ENCODE assay signal across 18 cellular contexts in the genomic region with DNA sequence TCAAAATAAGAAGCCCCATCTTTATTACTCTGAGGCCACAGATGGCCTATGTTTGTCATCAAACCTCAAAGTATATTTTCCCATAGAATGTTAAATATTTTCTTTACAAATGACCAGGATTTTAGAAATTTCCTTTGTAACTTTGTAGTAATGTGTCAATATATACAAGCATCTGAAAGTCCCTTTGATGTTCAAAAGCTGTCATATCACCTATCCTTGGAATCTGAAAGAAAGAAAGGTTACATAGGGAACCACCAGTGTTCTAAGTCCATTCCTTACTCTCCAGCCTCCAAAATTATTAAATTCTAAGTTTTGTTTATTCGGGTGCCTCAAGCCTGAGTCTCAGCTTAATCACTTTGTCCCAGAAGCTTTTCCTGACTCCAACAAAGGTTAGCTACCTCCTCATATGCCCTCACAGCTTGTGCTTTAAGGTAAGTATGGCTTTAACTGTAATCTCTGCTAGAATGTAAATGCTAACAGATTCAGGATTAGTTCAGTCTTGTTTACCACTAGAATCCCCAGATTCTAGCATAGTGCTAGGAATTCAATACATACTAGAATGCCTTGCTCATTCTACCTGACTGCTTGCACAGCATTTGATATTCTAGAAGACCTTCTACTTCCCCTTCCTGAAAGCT. TPM values are rescaled to one million over a fixed set of nuclear protein-coding genes. Genes with fewer than 3 reads are reported as not detected.
DNase-seq lines count a peak whose midpoint lies in the region; ATAC-seq and TF ChIP-seq lines count a peak whose summit lies in the region.
"Had no signal": no experiment of that assay in that cellular context is flagged by ENCODE, and none has a peak within 500 bp of the region (broad histone marks: within the 10 kb centered on the region; RNA-seq: fewer than 3 reads in every experiment).

No MANE protein-coding gene starts in this region.

- no peak overlapping the region for H3K9ac ChIP-seq in neural progenitor cell

- TF ChIP-seq CTCF in GM23338 (conservative IDR thresholded peaks at IDR 0.05; ENCODE audit: low read depth in 2 of 2), result no peak
- no peak for TF ChIP-seq CTCF in chondrocyte (IDR thresholded peaks at IDR 0.05)
- TF ChIP-seq CTCF in neural progenitor cell (IDR thresholded peaks at IDR 0.05), result no peak
- no peak for TF ChIP-seq CTCF in heart right ventricle (IDR thresholded peaks at IDR 0.05)

- H3K27ac ChIP-seq in GM23338 (ENCODE audit: low read depth) (no peak overlapping the region), neural progenitor cell (peak overlapping the region; percentile 25), heart right ventricle (no peak overlapping the region)

- H3K27me3 Mint-ChIP-seq in GM23338 (ENCODE audit: insufficient read depth, low read depth, poor library complexity), result peaks cover 2% of the 10 kb centered on the region
- no peaks in the 10 kb centered on the region for H3K27me3 Mint-ChIP-seq in chondrocyte (ENCODE audit: low read depth)
- no peaks in the 10 kb centered on the region for H3K27me3 Mint-ChIP-seq in neural progenitor cell (ENCODE audit: insufficient read depth, low read depth)

- no peaks in the 10 kb centered on the region for H3K27me3 ChIP-seq in GM23338 (ENCODE audit: insufficient read depth)
- no peaks in the 10 kb centered on the region for H3K27me3 ChIP-seq in neural progenitor cell
- no peaks in the 10 kb centered on the region for H3K27me3 ChIP-seq in heart right ventricle
- H3K27me3 ChIP-seq: BE2C had no signal

- no peak for ATAC-seq in GM23338
- ATAC-seq in HG03280 (IDR thresholded peaks at IDR 0.05; ENCODE audit: unreplicated experiment), result no peak
- no peak for ATAC-seq in heart right ventricle
- ATAC-seq in HG03521 (IDR thresholded peaks at IDR 0.05; ENCODE audit: unreplicated experiment), result no peak
- ATAC-seq: K562, Right ventricle myocardium inferior had no signal

- H3K9me3 Mint-ChIP-seq in GM23338, result peaks cover 11% of the 10 kb centered on the region
- peaks cover 11% of the 10 kb centered on the region for H3K9me3 Mint-ChIP-seq in chondrocyte (ENCODE audit: low read depth)
- H3K9me3 Mint-ChIP-seq in neural progenitor cell, result peaks cover 5% of the 10 kb centered on the region

- H3K36me3 Mint-ChIP-seq in GM23338 (ENCODE audit: low read depth) (peaks cover 15% of the 10 kb centered on the region), chondrocyte (ENCODE audit: low read depth) (peaks cover 14% of the 10 kb centered on the region), neural progenitor cell (peaks cover 21% of the 10 kb centered on the region)

- H3K4me1 Mint-ChIP-seq in GM23338, result peaks cover 22% of the 10 kb centered on the region
- H3K4me1 Mint-ChIP-seq in chondrocyte (ENCODE audit: low read depth), result peaks cover 41% of the 10 kb centered on the region
- H3K4me1 Mint-ChIP-seq in neural progenitor cell, result no peaks in the 10 kb centered on the region

- H3K4me3 ChIP-seq in GM23338 (no peak overlapping the region), neural progenitor cell (no peak overlapping the region), heart right ventricle (no peak overlapping the region)
- H3K4me3 ChIP-seq: K562 had no signal

- DNase-seq in GM23338 (ENCODE audit: low spot score), result no peak
- DNase-seq in NCI-H82 (lab: John Stamatoyannopoulos, UW), result peak; percentile 53
- no peak for DNase-seq in chondrocyte (ENCODE audit: low spot score)
- DNase-seq in neural progenitor cell (ENCODE audit: low spot score), result no peak
- DNase-seq in NCI-H1105 (lab: John Stamatoyannopoulos, UW), result no peak
- no peak for DNase-seq in heart right ventricle
- DNase-seq: BE2C, DMS 273 treated with DMSO at 0.1 percent for 48 hours, DMS79 treated with DMSO at 0.1 percent for 48 hours, MM.1S, NCI-H1092, NCI-H1436 treated with DMSO at 0.1 percent for 48 hours, NCI-H1930, NCI-H69 had no signal

- H3K27ac Mint-ChIP-seq in GM23338 (peak overlapping the region; percentile 65), chondrocyte (ENCODE audit: unreplicated experiment) (peak overlapping the region; percentile 39), neural progenitor cell (no peak overlapping the region)

- H3K4me1 ChIP-seq in GM23338 (ENCODE audit: insufficient read depth) (peaks cover 24% of the 10 kb centered on the region), neural progenitor cell (peaks cover 10% of the 10 kb centered on the region), heart right ventricle (no peaks in the 10 kb centered on the region)
- H3K4me1 ChIP-seq: BE2C had no signal

- intact Hi-C loops in heart right ventricle (cut with DNase I), result no loop called here

- H3F3A ChIP-seq in GM23338 (replicated peaks; ENCODE audit: low read depth) (no peaks in the 10 kb centered on the region), neural progenitor cell (ENCODE audit: low read depth) (no peaks in the 10 kb centered on the region)

- H3K36me3 ChIP-seq in GM23338 (ENCODE audit: insufficient read depth), result no peaks in the 10 kb centered on the region
- no peaks in the 10 kb centered on the region for H3K36me3 ChIP-seq in neural progenitor cell
- no peaks in the 10 kb centered on the region for H3K36me3 ChIP-seq in heart right ventricle
- H3K36me3 ChIP-seq: BE2C had no signal

- H3K4me2 ChIP-seq in GM23338 (no peak overlapping the region), neural progenitor cell (no peak overlapping the region)

- no peaks in the 10 kb centered on the region for H3K9me2 ChIP-seq in GM23338 (ENCODE audit: insufficient read depth)

- WGBS in heart right ventricle, 2 donors, result 96 to 97% methylated on average over 1 of the region's 1 CpG

- H2AFZ ChIP-seq in GM23338 (no peak overlapping the region), neural progenitor cell (replicated peaks) (no peak overlapping the region)

- no peak overlapping the region for H3K4me3 Mint-ChIP-seq in GM23338
- H3K4me3 Mint-ChIP-seq in chondrocyte (ENCODE audit: unreplicated experiment), result no peak overlapping the region
- H3K4me3 Mint-ChIP-seq in neural progenitor cell, result no peak overlapping the region

- no peaks in the 10 kb centered on the region for H3K79me2 ChIP-seq in GM23338 (replicated peaks; ENCODE audit: insufficient read depth)
- no peaks in the 10 kb centered on the region for H3K79me2 ChIP-seq in neural progenitor cell (ENCODE audit: low read depth)

- H3K9me3 ChIP-seq in neural progenitor cell (ENCODE audit: low read depth) (no peaks in the 10 kb centered on the region), heart right ventricle (peaks cover 0 to 13% (median 0%) of the 10 kb centered on the region in 11 donors)
- H3K9me3 ChIP-seq: BE2C had no signal

- H4K20me1 ChIP-seq in GM23338 (replicated peaks; ENCODE audit: insufficient read depth) (no peaks in the 10 kb centered on the region), neural progenitor cell (ENCODE audit: low read depth) (no peaks in the 10 kb centered on the region)

TF ChIP-seq in GM23338, 12 proteins besides CTCF, POLR2A, EP300 and RAD21 (continues in another document):
- TF ChIP-seq STAT1 (IDR thresholded peaks at IDR 0.05; ENCODE audit: unreplicated experiment), result no peak
- no peak for TF ChIP-seq CREB1 (CRISPR knock-in tag; IDR thresholded peaks at IDR 0.05; ENCODE audit: low read depth)
- no peak for TF ChIP-seq ZNF331 (CRISPR knock-in tag; IDR thresholded peaks at IDR 0.05; ENCODE audit: low read depth)

RNA-seq across cellular contexts. Expression of a gene that starts 32.3 kb away (rescaled TPM):
- 7.4 and 10.1 TPM in 2 replicates for total RNA-seq in GM23338 (2014; rRNA removed; shearing (Covaris generic))
- 47.9 and 56.0 TPM in 2 replicates for polyA plus RNA-seq in GM23338 (2016; fragmentation: Nextera tagmentation; extraction: Ambion mirVana)
- total RNA-seq in chondrocyte, result 3.6 to 12.6 TPM (median 4.3 TPM) in 3 replicates
- total RNA-seq in neural progenitor cell (ENCODE audit: low replicate concordance), result 15.6 and 30.6 TPM in 2 replicates
- total RNA-seq in heart right ventricle, result 10 to 100 TPM in 1 of 10 donors, 1 to 10 TPM in 9; 1.1 to 10.7 (median 3.3) TPM
- polyA plus RNA-seq in heart right ventricle, result 1 to 10 TPM; 2.8 to 3.8 TPM
